In genomic region chr22:22745225-22746060, GRCh38 we compare ENCODE assay signal across 8 cellular contexts.
A peak's percentile ranks its signal among the peaks of the same experiment; 100 is the strongest.
DNase-seq lines count a peak whose midpoint lies in the region; ATAC-seq and TF ChIP-seq lines count a peak whose summit lies in the region.

No MANE protein-coding gene starts in this region.

- CTCF ChIA-PET in BJ (lab: Yijun Ruan, JAX), result interaction anchor here (0.7 to 4.7 kb wide), 15 partner anchors 8 to 211 kb away, joined by 3 to 29 read pairs (median 3); no protein-coding TSS in a partner anchor

- H3K27ac Mint-ChIP-seq in brain, result no peak overlapping the region

- no peak overlapping the region for H3K4me3 Mint-ChIP-seq in brain

- H3K9me3 Mint-ChIP-seq in brain, result no peaks in the 10 kb centered on the region

- no peaks in the 10 kb centered on the region for H3K36me3 ChIP-seq in BJ (ENCODE audit: control insufficient read depth, insufficient read depth, low read length)

- no peaks in the 10 kb centered on the region for H3K36me3 Mint-ChIP-seq in brain

- H3K4me1 Mint-ChIP-seq in brain, result no peaks in the 10 kb centered on the region

- TF ChIP-seq CTCF in BJ (IDR thresholded peaks at IDR 0.05; ENCODE audit: insufficient read depth, low read depth, low read length) (peak; percentile 70), GM12873 (IDR thresholded peaks at IDR 0.05; ENCODE audit: insufficient read depth, low read depth, low read length, missing control alignments) (peak; percentile 77), brain (conservative IDR thresholded peaks at IDR 0.05) (peak; percentile 41 to 58)

- no peak for DNase-seq in BJ (ENCODE audit: low read depth)
- DNase-seq in OCI-M1 (lab: John Stamatoyannopoulos, UW), result peak; percentile 78
- DNase-seq in medulla oblongata (ENCODE audit: extremely low spot score), result peak; percentile 57
- DNase-seq in epidermal melanocyte (ENCODE audit: insufficient read length, low spot score), result no peak

- H3K27me3 ChIP-seq in BJ (ENCODE audit: control insufficient read depth, insufficient read depth, low read length), result no peaks in the 10 kb centered on the region

- H3K27me3 Mint-ChIP-seq in brain, result peaks cover 18% of the 10 kb centered on the region

- no peak for ATAC-seq in GM21576 (IDR thresholded peaks at IDR 0.05; ENCODE audit: unreplicated experiment)
- no peak for ATAC-seq in GM21390 (IDR thresholded peaks at IDR 0.05; ENCODE audit: unreplicated experiment)

- POLR2A ChIA-PET in BJ (lab: Charles Lee), result no interaction called here

- no peak overlapping the region for H3K4me3 ChIP-seq in BJ (ENCODE audit: low read depth, low read length)

Comparison
In these comparisons a context has a peak if more than half of its experiments do, and no peak if none do; other contexts are left out.
1. DNase-seq: peak in OCI-M1 (single experiment) and medulla oblongata (single experiment); none in BJ (single experiment) and epidermal melanocyte (single experiment).
2. Peak in every context shown above with its lines, with median percentiles within 50 percentile points of each other: CTCF ChIP-seq.